ENCODE assay signal across 18 cellular contexts in genomic region chr12:2044165-2044564, GRCh38. TPM values are rescaled to one million over a fixed set of nuclear protein-coding genes. Genes with fewer than 3 reads are reported as not detected.
A peak's percentile ranks its signal among the peaks of the same experiment; 100 is the strongest.
DNase-seq lines count a peak whose midpoint lies in the region; ATAC-seq and TF ChIP-seq lines count a peak whose summit lies in the region.
"Had no signal": no experiment of that assay in that cellular context is flagged by ENCODE, and none has a peak within 500 bp of the region (broad histone marks: within the 10 kb centered on the region; RNA-seq: fewer than 3 reads in every experiment).

No MANE protein-coding gene starts in this region.

- no peaks in the 10 kb centered on the region for H3K9me3 ChIP-seq in heart left ventricle
- H3K9me3 ChIP-seq in aorta (ENCODE audit: control insufficient read depth, low read length) = no peaks in the 10 kb centered on the region
- H3K9me3 ChIP-seq: BLaER1, Caco-2, HAP-1 had no signal

- no peak overlapping the region for H3K4me3 Mint-ChIP-seq in activated CD8-positive, alpha-beta memory T cell treated with anti-CD3 and anti-CD28 coated beads, Interleukin-2, amount 10 ng/mL, durations not matched to agents 7 days and 5 days
- H3K4me3 Mint-ChIP-seq: B cell; CD4-positive, CD25-positive, alpha-beta regulatory T cell; CD8-positive, alpha-beta T cell; HFFc6 had no signal

- no peak overlapping the region for H3K27ac Mint-ChIP-seq in activated CD8-positive, alpha-beta memory T cell treated with anti-CD3 and anti-CD28 coated beads, Interleukin-2, amount 10 ng/mL, durations not matched to agents 7 days and 5 days
- H3K27ac Mint-ChIP-seq: B cell; CD4-positive, CD25-positive, alpha-beta regulatory T cell; CD8-positive, alpha-beta T cell; HFFc6 had no signal

- no peak for TF ChIP-seq CTCF in heart left ventricle (IDR thresholded peaks at IDR 0.05)

- intact Hi-C loops in heart left ventricle (cut with DNase I) = loop anchor here in 2 of 10 donors (5.0 to 10.0 kb wide), 2 partner anchors 397 to 541 kb away; no protein-coding TSS in a partner anchor
- intact Hi-C loops in left cardiac atrium (cut with DNase I) = no loop called here
- intact Hi-C loops in left ventricle myocardium superior (cut with micrococcal nuclease) = no loop called here
- intact Hi-C loops in aorta (cut with DNase I) = no loop called here

- CTCF ChIA-PET in activated CD8-positive, alpha-beta memory T cell treated with anti-CD3 and anti-CD28 coated beads, Interleukin-2, amount 10 ng/mL, durations not matched to agents 7 days and 5 days (lab: Charles Lee) = interaction anchor here (1.3 kb wide), 1 partner anchor 8 kb away, joined by 5 read pairs; no protein-coding TSS in a partner anchor

- H3K4me1 Mint-ChIP-seq in activated CD8-positive, alpha-beta memory T cell treated with anti-CD3 and anti-CD28 coated beads, Interleukin-2, amount 10 ng/mL, durations not matched to agents 7 days and 5 days = no peaks in the 10 kb centered on the region
- H3K4me1 Mint-ChIP-seq: B cell; CD4-positive, CD25-positive, alpha-beta regulatory T cell had no signal

- H3K27me3 ChIP-seq in heart left ventricle (peaks cover 0 to 4% (median 0%) of the 10 kb centered on the region in 9 donors), aorta (ENCODE audit: control insufficient read depth in 1 of 2, insufficient read depth in 2 of 2, low read length in 1 of 2) (no peaks in the 10 kb centered on the region)
- H3K27me3 ChIP-seq: BLaER1 had no signal

- no peaks in the 10 kb centered on the region for H3K36me3 Mint-ChIP-seq in activated CD8-positive, alpha-beta memory T cell treated with anti-CD3 and anti-CD28 coated beads, Interleukin-2, amount 10 ng/mL, durations not matched to agents 7 days and 5 days
- H3K36me3 Mint-ChIP-seq: CD4-positive, CD25-positive, alpha-beta regulatory T cell; CD8-positive, alpha-beta T cell had no signal

- H3K4me3 ChIP-seq in heart left ventricle (no peak overlapping the region), aorta (ENCODE audit: low read length in 2 of 2) (no peak overlapping the region)
- H3K4me3 ChIP-seq: BLaER1, HAP-1 had no signal

- no peaks in the 10 kb centered on the region for H3K9me3 Mint-ChIP-seq in activated CD8-positive, alpha-beta memory T cell treated with anti-CD3 and anti-CD28 coated beads, Interleukin-2, amount 10 ng/mL, durations not matched to agents 7 days and 5 days (ENCODE audit: low read depth)
- H3K9me3 Mint-ChIP-seq: CD8-positive, alpha-beta T cell had no signal

- WGBS in heart left ventricle, 4 donors = 60 to 65% (median 63%) methylated on average over 6 of the region's 6 CpGs
- 92 to 95% methylated on average over 6 of the region's 6 CpGs for WGBS in aorta, 2 donors

- peak; percentile 14 for DNase-seq in activated CD8-positive, alpha-beta memory T cell treated with anti-CD3 and anti-CD28 coated beads, Interleukin-2, amount 10 ng/mL, durations not matched to agents 7 days and 5 days
- DNase-seq in activated CD8-positive, alpha-beta memory T cell treated with anti-CD3 and anti-CD28 coated beads for 24 hours = no peak
- DNase-seq in heart left ventricle = no peak
- DNase-seq in left cardiac atrium = no peak
- no peak for DNase-seq in left ventricle myocardium superior
- DNase-seq in aorta = no peak
- DNase-seq: Caco-2; CD4-positive, CD25-positive, alpha-beta regulatory T cell; CD8-positive, alpha-beta T cell; DMS153; DND-41; GOT3; HFFc6 had no signal

- no peak for ATAC-seq in activated CD8-positive, alpha-beta memory T cell treated with anti-CD3 and anti-CD28 coated beads, Interleukin-2, amount 10 ng/mL, durations not matched to agents 7 days and 5 days
- ATAC-seq in heart left ventricle (peak; percentile 26 to 73 (median 47)), left cardiac atrium (no peak), left ventricle myocardium superior (peak; percentile 53), aorta (ENCODE audit: low FRiP score) (no peak)
- ATAC-seq: CD8-positive, alpha-beta T cell had no signal

- peaks cover 0 to 32% (median 0%) of the 10 kb centered on the region in 9 donors for H3K36me3 ChIP-seq in heart left ventricle
- H3K36me3 ChIP-seq in aorta (ENCODE audit: control insufficient read depth in 1 of 2, insufficient read depth in 2 of 2, low read length in 1 of 2) = no peaks in the 10 kb centered on the region
- H3K36me3 ChIP-seq: BLaER1, HAP-1 had no signal

- no peak for TF ChIP-seq POLR2A in heart left ventricle (IDR thresholded peaks at IDR 0.05)

- H3K4me1 ChIP-seq in heart left ventricle (peaks cover 0 to 25% (median 3%) of the 10 kb centered on the region in 12 donors), aorta (ENCODE audit: control insufficient read depth in 1 of 2, insufficient read depth in 2 of 2, low read length in 2 of 2) (no peaks in the 10 kb centered on the region)
- H3K4me1 ChIP-seq: BLaER1, Caco-2, HAP-1 had no signal

- peaks cover 76% of the 10 kb centered on the region for H3K27me3 Mint-ChIP-seq in activated CD8-positive, alpha-beta memory T cell treated with anti-CD3 and anti-CD28 coated beads, Interleukin-2, amount 10 ng/mL, durations not matched to agents 7 days and 5 days

- peak overlapping the region in 4 of 12 donors; percentile 7 to 42 (median 18) for H3K27ac ChIP-seq in heart left ventricle
- no peak overlapping the region for H3K27ac ChIP-seq in aorta (ENCODE audit: low read depth in 1 of 2, low read length in 2 of 2)
- H3K27ac ChIP-seq: 22Rv1, BLaER1, C4-2B had no signal

RNA-seq across cellular contexts. Expression of gene CACNA1C, which starts 8.6 kb away (rescaled TPM):
- total RNA-seq in activated CD8-positive, alpha-beta memory T cell treated with anti-CD3 and anti-CD28 coated beads, Interleukin-2, amount 10 ng/mL, durations not matched to agents 7 days and 5 days = under 1 TPM; 0.14 to 0.26 TPM
- 100 to 1,000 TPM in 8 of 9 donors, 10 to 100 TPM in 1; 77.6 to 196 (median 165) TPM for total RNA-seq in heart left ventricle
- 10 to 100 TPM; 41.9 to 68.2 TPM for polyA plus RNA-seq in heart left ventricle
- total RNA-seq in left cardiac atrium = 100 to 1,000 TPM in 1 of 2 donors, 10 to 100 TPM in 1; 99.2 to 127 TPM
- total RNA-seq in left ventricle myocardium superior = 201 TPM
- 100 to 1,000 TPM in 1 of 2 donors, 10 to 100 TPM in 1; 70.4 to 114 TPM for total RNA-seq in aorta
- 10 to 100 TPM in 1 of 2 donors, 1 to 10 TPM in 1; 4.3 to 22.1 TPM for polyA plus RNA-seq in aorta
- total RNA-seq: Caco-2 had no signal

RNA-seq across cellular contexts. Expression of gene DCP1B, which starts 39.9 kb away (rescaled TPM):
- total RNA-seq in activated CD8-positive, alpha-beta memory T cell treated with anti-CD3 and anti-CD28 coated beads, Interleukin-2, amount 10 ng/mL, durations not matched to agents 7 days and 5 days = 10 to 100 TPM; 14.2 to 15.2 TPM
- total RNA-seq in heart left ventricle = 1 to 10 TPM; 1.4 to 5.4 (median 2.4) TPM
- polyA plus RNA-seq in heart left ventricle = 1 to 10 TPM; 1.3 to 5.7 TPM
- total RNA-seq in left cardiac atrium = 1 to 10 TPM; 3.1 to 3.7 TPM
- 1.7 TPM for total RNA-seq in left ventricle myocardium superior
- total RNA-seq in aorta = 10 to 100 TPM; 14.5 to 16.9 TPM
- polyA plus RNA-seq in aorta = 10 to 100 TPM in 1 of 2 donors, 1 to 10 TPM in 1; 8.0 to 10.0 TPM

Comparison
In these comparisons a context has a peak if more than half of its experiments do, and no peak if none do; other contexts are left out.
1. ATAC-seq: peak in heart left ventricle (4 of 4) and left ventricle myocardium superior (single experiment); none in activated CD8-positive, alpha-beta memory T cell treated with anti-CD3 and anti-CD28 coated beads, Interleukin-2, amount 10 ng/mL, durations not matched to agents 7 days and 5 days (single experiment), left cardiac atrium (0 of 2) and aorta (single experiment).
2. RNA of gene CACNA1C, which starts 8.6 kb away (total RNA-seq): 201 TPM in left ventricle myocardium superior (single experiment), 77.6 to 196 TPM in heart left ventricle, 99.2 to 127 TPM in left cardiac atrium and 70.4 to 114 TPM in aorta; 0.14 to 0.26 TPM in activated CD8-positive, alpha-beta memory T cell treated with anti-CD3 and anti-CD28 coated beads, Interleukin-2, amount 10 ng/mL, durations not matched to agents 7 days and 5 days; every median in the first group is over 10 times any median in the second.